ENCODE assay signal across 1 cellular context in genomic region chr3:183554377-183554776, GRCh38.
TF ChIP-seq lines count a peak whose summit lies in the region.

No MANE protein-coding gene starts in this region.

TF ChIP-seq in GM12878, 131 proteins besides CTCF, POLR2A, EP300 and RAD21 (continues in another document):
- TF ChIP-seq SRF (IDR thresholded peaks at IDR 0.05; ENCODE audit: low read depth in 2 of 2, low read length in 2 of 2) (no peak), BRCA1 (IDR thresholded peaks at IDR 0.05; ENCODE audit: low read depth, low read length) (no peak), REST (IDR thresholded peaks at IDR 0.05; ENCODE audit: low read depth, low read length) (0 out of 2 replicates have a peak, but pooled peaks have one; percentile 8), IKZF1 (conservative IDR thresholded peaks at IDR 0.05) (peak; percentile 81), FOXM1 (IDR thresholded peaks at IDR 0.05; ENCODE audit: low read depth, low read length) (peak; percentile 76; the same call in 1 of the 2 replicates), TCF12 (IDR thresholded peaks at IDR 0.05; ENCODE audit: low read depth, low read length) (no peak), YBX1 (IDR thresholded peaks at IDR 0.05) (no peak), KLF5 (IDR thresholded peaks at IDR 0.05; ENCODE audit: partially characterized antibody) (no peak), LARP7 (IDR thresholded peaks at IDR 0.05) (peak; percentile 12; the same call in 1 of the 2 replicates), CREB1 (IDR thresholded peaks at IDR 0.05; ENCODE audit: low read depth) (peak; percentile 47; the same call in 1 of the 2 replicates), TBL1XR1 (IDR thresholded peaks at IDR 0.05; ENCODE audit: low read depth, low read length) (no peak), SP1 (IDR thresholded peaks at IDR 0.05; ENCODE audit: low read depth, low read length) (no peak), KAT2A (conservative IDR thresholded peaks at IDR 0.05; ENCODE audit: control insufficient read depth, low read depth, low read length) (no peak), RUNX3 (IDR thresholded peaks at IDR 0.05; ENCODE audit: low read length) (peak; percentile 52), BCL11A (IDR thresholded peaks at IDR 0.05; ENCODE audit: low read depth, low read length) (peak; percentile 55; the same call in 1 of the 2 replicates), NFYA (IDR thresholded peaks at IDR 0.05; ENCODE audit: borderline replicate concordance, low read depth, low read length) (no peak), CBX3 (IDR thresholded peaks at IDR 0.05; ENCODE audit: borderline replicate concordance, low read depth) (no peak), SIN3A (IDR thresholded peaks at IDR 0.05; ENCODE audit: low read depth, low read length) (no peak), RELA (IDR thresholded peaks at IDR 0.05; ENCODE audit: borderline replicate concordance, partially characterized antibody) (no peak), BACH1 (IDR thresholded peaks at IDR 0.05; ENCODE audit: borderline replicate concordance) (peak; percentile 77), RAD51 (IDR thresholded peaks at IDR 0.05) (no peak), ATF2 (IDR thresholded peaks at IDR 0.05; ENCODE audit: low read length) (peak; percentile 69), POLR2AphosphoS2 (IDR thresholded peaks at IDR 0.05; ENCODE audit: low read depth, low read length) (no peak; the same call in 1 of the 2 replicates), RBBP5 (conservative IDR thresholded peaks at IDR 0.05) (no peak), NKRF (conservative IDR thresholded peaks at IDR 0.05) (no peak), CREM (IDR thresholded peaks at IDR 0.05; ENCODE audit: low read depth) (peak; percentile 61; the same call in 1 of the 2 replicates), ATF7 (IDR thresholded peaks at IDR 0.05; ENCODE audit: low read depth) (peak; percentile 95), WRNIP1 (IDR thresholded peaks at IDR 0.05; ENCODE audit: borderline replicate concordance, low read depth, low read length) (0 out of 2 replicates have a peak, but pooled peaks have one; percentile 2), CEBPZ (IDR thresholded peaks at IDR 0.05; ENCODE audit: low read depth, low read length) (no peak), ZNF217 (IDR thresholded peaks at IDR 0.05) (no peak), BHLHE40 (IDR thresholded peaks at IDR 0.05; ENCODE audit: borderline replicate concordance in 1 of 2, low read depth in 2 of 2, low read length in 1 of 2) (peak; percentile 51 to 79; a peak in 3 of 4 replicates), POU2F2 (IDR thresholded peaks at IDR 0.05; ENCODE audit: borderline replicate concordance, low read depth, low read length) (0 out of 3 replicates have a peak, but pooled peaks have one; percentile 16), JUND (IDR thresholded peaks at IDR 0.05; ENCODE audit: low read depth, low read length) (peak; percentile 12; the same call in 1 of the 2 replicates), BCLAF1 (IDR thresholded peaks at IDR 0.05) (no peak), PBX3 (IDR thresholded peaks at IDR 0.05; ENCODE audit: insufficient replicate concordance, low read depth, low read length) (no peak), ZZZ3 (IDR thresholded peaks at IDR 0.05; ENCODE audit: control insufficient read depth, insufficient read length, low read depth) (no peak), MAX (IDR thresholded peaks at IDR 0.05; ENCODE audit: low read depth, low read length) (no peak), EZH2 (IDR thresholded peaks at IDR 0.05; ENCODE audit: borderline replicate concordance, control insufficient read depth, low read depth, low read length) (no peak), TCF7 (IDR thresholded peaks at IDR 0.05; ENCODE audit: borderline replicate concordance) (0 out of 2 replicates have a peak, but pooled peaks have one; percentile 31), MEF2A (IDR thresholded peaks at IDR 0.05; ENCODE audit: insufficient read depth, low read depth, low read length) (0 out of 2 replicates have a peak, but pooled peaks have one; percentile 6), HDGF (IDR thresholded peaks at IDR 0.05) (no peak), NBN (IDR thresholded peaks at IDR 0.05) (no peak; the same call in none of the 2 replicates), DPF2 (IDR thresholded peaks at IDR 0.05) (peak; percentile 69; the same call in 1 of the 2 replicates), GABPA (IDR thresholded peaks at IDR 0.05; ENCODE audit: low read depth) (peak; percentile 28; the same call in 1 of the 2 replicates), BMI1 (IDR thresholded peaks at IDR 0.05; ENCODE audit: borderline replicate concordance) (no peak), ZNF687 (IDR thresholded peaks at IDR 0.05) (peak; percentile 85), ZNF24 (IDR thresholded peaks at IDR 0.05) (no peak)
